ENCODE assay signal across 12 cellular contexts in the genomic region with DNA sequence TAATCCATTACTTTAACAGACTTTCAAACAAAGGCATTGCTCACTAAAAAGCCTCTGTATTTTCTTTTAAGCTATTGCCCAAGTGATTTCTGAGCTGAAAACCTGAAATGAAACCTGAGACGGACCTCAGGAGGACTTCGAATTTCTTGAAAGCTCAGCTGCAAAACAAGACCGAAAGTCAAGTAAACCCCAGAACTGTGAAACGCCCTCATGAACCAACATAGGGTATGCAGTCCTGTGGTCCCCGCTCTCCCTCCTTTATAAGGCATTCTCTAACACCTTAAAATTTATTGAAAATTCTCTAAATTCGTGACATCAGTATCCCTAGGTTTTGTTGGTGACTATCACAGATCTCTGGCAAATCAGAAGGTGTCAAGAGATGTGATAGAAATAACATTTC.
A peak's percentile ranks its signal among the peaks of the same experiment; 100 is the strongest.
DNase-seq lines count a peak whose midpoint lies in the region; ATAC-seq, FAIRE-seq and TF ChIP-seq lines count a peak whose summit lies in the region.
"Had no signal": no experiment of that assay in that cellular context is flagged by ENCODE, and none has a peak within 500 bp of the region (broad histone marks: within the 10 kb centered on the region; RNA-seq: fewer than 3 reads in every experiment).

No MANE protein-coding gene starts in this region.

- ATAC-seq in GM19452 (IDR thresholded peaks at IDR 0.05; ENCODE audit: unreplicated experiment) (peak; percentile 79), HG02870 (IDR thresholded peaks at IDR 0.05; ENCODE audit: unreplicated experiment) (peak; percentile 68), HG03558 (IDR thresholded peaks at IDR 0.05; ENCODE audit: extremely low read depth, unreplicated experiment) (peak; percentile 70), esophagus mucosa (no peak), left lobe of liver (no peak)

- in situ Hi-C loops in GM13976 (cut with MboI; ENCODE audit: low sequenced_read_pairs, unreplicated experiment) = no loop called here

- FAIRE-seq in HTR-8/SVneo (lab: Jason Lieb, UNC) = no peak

- DNase-seq in GM13976 (ENCODE audit: low spot score) (peak; percentile 18), HTR-8/SVneo (ENCODE audit: insufficient read length, low spot score) (no peak), HuH-7 (ENCODE audit: low spot score) (no peak), left lobe of liver (ENCODE audit: low spot score) (no peak)
- DNase-seq: activated gamma-delta T cell, GDM1, NCI-H1694 treated with DMSO at 0.1 percent for 48 hours, retina had no signal

- no peak for TF ChIP-seq CTCF in GM13976 (IDR thresholded peaks at IDR 0.05; ENCODE audit: borderline replicate concordance, control extremely low read depth, extremely low read depth, insufficient read depth, missing control alignments)

Comparison
In these comparisons a context has a peak if more than half of its experiments do, and no peak if none do; other contexts are left out.
1. ATAC-seq: peak in GM19452 (single experiment), HG02870 (single experiment) and HG03558 (single experiment); none in esophagus mucosa (single experiment) and left lobe of liver (single experiment).